Comparison of ENCODE assay signal across 24 cellular contexts in the genomic region with DNA sequence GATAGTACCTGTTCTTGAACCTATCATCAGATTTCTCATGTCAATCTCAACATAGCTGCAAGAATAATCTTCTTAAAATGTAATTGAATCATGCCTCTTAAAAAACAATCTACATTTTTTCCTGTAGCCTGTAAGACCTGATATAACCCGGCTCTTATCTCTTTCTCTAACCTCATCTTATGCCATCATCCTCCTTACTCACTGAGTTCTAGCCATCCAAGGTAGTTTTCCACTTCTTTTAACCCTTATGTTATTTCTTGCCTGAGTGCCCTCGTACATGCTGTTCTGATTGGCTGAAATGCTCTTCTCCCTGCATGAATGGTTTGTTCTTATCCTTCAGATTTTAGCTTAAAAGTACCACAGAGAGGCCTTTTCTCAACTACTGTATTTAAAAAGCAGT. TPM values are rescaled to one million over a fixed set of nuclear protein-coding genes. Genes with fewer than 3 reads are reported as not detected.
DNase-seq lines count a peak whose midpoint lies in the region; ATAC-seq and TF ChIP-seq lines count a peak whose summit lies in the region.
"Had no signal": no experiment of that assay in that cellular context is flagged by ENCODE, and none has a peak within 500 bp of the region (broad histone marks: within the 10 kb centered on the region; RNA-seq: fewer than 3 reads in every experiment).

No MANE protein-coding gene starts in this region.

- no peaks in the 10 kb centered on the region for H3K9me3 ChIP-seq in CD4-positive, alpha-beta memory T cell (ENCODE audit: control insufficient read depth in 1 of 2, low read length in 2 of 2)
- no peaks in the 10 kb centered on the region for H3K9me3 ChIP-seq in parathyroid adenoma (ENCODE audit: control insufficient read depth, low read length)
- H3K9me3 ChIP-seq: BLaER1 treated with 17β-estradiol and CSF1 and Interleukin-3, amounts not matched to agents 10 nM and 100 nM; SJSA1 had no signal

- no peaks in the 10 kb centered on the region for H3K27me3 Mint-ChIP-seq in CD4-positive, alpha-beta memory T cell
- H3K27me3 Mint-ChIP-seq in activated T-helper 17 cell treated with anti-CD3 and anti-CD28 coated beads, Interleukin-2, amount 50 U/mL, for 72 hours = no peaks in the 10 kb centered on the region
- no peaks in the 10 kb centered on the region for H3K27me3 Mint-ChIP-seq in MCF 10A (ENCODE audit: insufficient read depth, unreplicated experiment)
- H3K27me3 Mint-ChIP-seq: CD4-positive, alpha-beta T cell had no signal

- peaks cover 0 to 5% (median under 1%) of the 10 kb centered on the region in 4 donors for H3K4me1 Mint-ChIP-seq in CD4-positive, alpha-beta memory T cell
- H3K4me1 Mint-ChIP-seq in activated T-helper 17 cell treated with anti-CD3 and anti-CD28 coated beads, Interleukin-2, amount 50 U/mL, for 72 hours = peaks cover 6% of the 10 kb centered on the region
- H3K4me1 Mint-ChIP-seq in MCF 10A (ENCODE audit: insufficient read depth, unreplicated experiment) = peaks cover 9% of the 10 kb centered on the region

- H3K4me3 ChIP-seq in CD4-positive, alpha-beta memory T cell (ENCODE audit: low read length in 2 of 2) = no peak overlapping the region
- H3K4me3 ChIP-seq in parathyroid adenoma (ENCODE audit: low read depth, low read length) = peak overlapping the region; percentile 33
- H3K4me3 ChIP-seq: BLaER1 treated with 17β-estradiol and CSF1 and Interleukin-3, amounts not matched to agents 10 nM and 100 nM; PC-9; SJSA1 had no signal

- H3K4me2 ChIP-seq in parathyroid adenoma (ENCODE audit: low read length) = peak overlapping the region; percentile 55
- H3K4me2 ChIP-seq: BLaER1 treated with 17β-estradiol and CSF1 and Interleukin-3, amounts not matched to agents 10 nM and 100 nM had no signal

- ATAC-seq in activated T-helper 17 cell treated with anti-CD3 and anti-CD28 coated beads, Interleukin-2, amount 50 U/mL, for 72 hours (replicated peaks) = no peak

- no peak overlapping the region for H3K4me3 Mint-ChIP-seq in CD4-positive, alpha-beta memory T cell
- no peak overlapping the region for H3K4me3 Mint-ChIP-seq in activated T-helper 17 cell treated with anti-CD3 and anti-CD28 coated beads, Interleukin-2, amount 50 U/mL, for 72 hours
- no peak overlapping the region for H3K4me3 Mint-ChIP-seq in MCF 10A (ENCODE audit: unreplicated experiment)
- H3K4me3 Mint-ChIP-seq: CD4-positive, alpha-beta T cell had no signal

- no peaks in the 10 kb centered on the region for H3K4me1 ChIP-seq in CD4-positive, alpha-beta memory T cell (ENCODE audit: insufficient read depth, low read length)
- H3K4me1 ChIP-seq in parathyroid adenoma = peaks cover 28% of the 10 kb centered on the region
- H3K4me1 ChIP-seq: SJSA1 had no signal

- intact Hi-C loops in CD4-positive, alpha-beta memory T cell (cut with micrococcal nuclease) = no loop called here
- intact Hi-C loops in posterior vena cava (cut with DNase I) = no loop called here
- intact Hi-C loops in MCF 10A (cut with micrococcal nuclease) = no loop called here

- H3K36me3 ChIP-seq in CD4-positive, alpha-beta memory T cell (ENCODE audit: insufficient read depth, low read length) = peaks cover 11% of the 10 kb centered on the region
- no peaks in the 10 kb centered on the region for H3K36me3 ChIP-seq in parathyroid adenoma (ENCODE audit: control insufficient read depth, insufficient read depth, low read length)
- H3K36me3 ChIP-seq: SJSA1 had no signal

- no peak for DNase-seq in CD4-positive, alpha-beta memory T cell
- DNase-seq in NCI-H524 treated with DMSO at 0.1 percent for 48 hours (lab: John Stamatoyannopoulos, UW) (peak; percentile 71), AG20443 (ENCODE audit: low spot score) (no peak), posterior vena cava (ENCODE audit: low spot score) (no peak), MCF 10A (ENCODE audit: unreplicated experiment) (no peak)
- DNase-seq: AML-193; CD4-positive, alpha-beta T cell; COR-L47; HCEC 1CT; IMR-90; KG1; NCI-H1092; NCI-H1436 treated with DMSO at 0.1 percent for 48 hours; NCI-H187 treated with DMSO at 0.1 percent for 48 hours; NCI-H748 treated with DMSO at 0.1 percent for 48 hours; NK-92 treated with Interleukin-12 subunit alpha and Interleukin-12 subunit beta, amount 100 ng/mL, for 24 hours; PC-9; Right ventricle myocardium superior; RPMI8226; T-helper 1 cell had no signal

- peaks cover 39 to 65% of the 10 kb centered on the region in 2 donors for H3K36me3 Mint-ChIP-seq in CD4-positive, alpha-beta memory T cell
- peaks cover 73% of the 10 kb centered on the region for H3K36me3 Mint-ChIP-seq in activated T-helper 17 cell treated with anti-CD3 and anti-CD28 coated beads, Interleukin-2, amount 50 U/mL, for 72 hours (ENCODE audit: low read depth)
- H3K36me3 Mint-ChIP-seq in MCF 10A (ENCODE audit: insufficient read depth, unreplicated experiment) = peaks cover 17% of the 10 kb centered on the region

- TF ChIP-seq CTCF in parathyroid adenoma (IDR thresholded peaks at IDR 0.05) (no peak), MCF 10A (IDR thresholded peaks at IDR 0.05; ENCODE audit: unreplicated experiment) (no peak)

- BruUV-seq in MCF 10A (replicated peaks; lab: Mats Ljungman, UMichigan) = no TSS peak

- POLR2A ChIA-PET in CD4-positive, alpha-beta memory T cell (lab: Charles Lee; ENCODE audit: partially characterized antibody) = interaction anchor here (1.1 kb wide), 1 partner anchor 122 kb away, joined by 4 read pairs; no protein-coding TSS in a partner anchor
- POLR2A ChIA-PET in MCF 10A (lab: Yijun Ruan, JAX) = interaction anchor here (0.9 to 2.0 kb wide), 5 partner anchors 9 to 124 kb away, joined by 3 to 7 read pairs (median 4); partner anchors contain the start of gene EEF1A1

- H3K79me2 ChIP-seq in parathyroid adenoma = peaks cover 4% of the 10 kb centered on the region

- H2AFZ ChIP-seq in parathyroid adenoma = no peak overlapping the region
- H2AFZ ChIP-seq: PC-9 had no signal

- H3K27me3 ChIP-seq in CD4-positive, alpha-beta memory T cell (ENCODE audit: insufficient read depth, low read length) = no peaks in the 10 kb centered on the region
- H3K27me3 ChIP-seq in parathyroid adenoma (ENCODE audit: control insufficient read depth, insufficient read depth, low read length) = no peaks in the 10 kb centered on the region
- H3K27me3 ChIP-seq: BLaER1 treated with 17β-estradiol and CSF1 and Interleukin-3, amounts not matched to agents 10 nM and 100 nM; SJSA1 had no signal

- no peak overlapping the region for H3K27ac ChIP-seq in CD4-positive, alpha-beta memory T cell (ENCODE audit: low read depth, low read length)
- peak overlapping the region; percentile 70 for H3K27ac ChIP-seq in parathyroid adenoma
- H3K27ac ChIP-seq: BLaER1 treated with 17β-estradiol and CSF1 and Interleukin-3, amounts not matched to agents 10 nM and 100 nM; SJSA1 had no signal

- peak overlapping the region in 4 of 7 donors; percentile 3 to 49 (median 24) for H3K27ac Mint-ChIP-seq in CD4-positive, alpha-beta memory T cell
- peak overlapping the region; percentile 7 for H3K27ac Mint-ChIP-seq in activated T-helper 17 cell treated with anti-CD3 and anti-CD28 coated beads, Interleukin-2, amount 50 U/mL, for 72 hours
- no peak overlapping the region for H3K27ac Mint-ChIP-seq in MCF 10A (ENCODE audit: low read depth, unreplicated experiment)
- H3K27ac Mint-ChIP-seq: CD4-positive, alpha-beta T cell had no signal

- no peaks in the 10 kb centered on the region for H3K9me3 Mint-ChIP-seq in CD4-positive, alpha-beta memory T cell
- no peaks in the 10 kb centered on the region for H3K9me3 Mint-ChIP-seq in activated T-helper 17 cell treated with anti-CD3 and anti-CD28 coated beads, Interleukin-2, amount 50 U/mL, for 72 hours
- no peaks in the 10 kb centered on the region for H3K9me3 Mint-ChIP-seq in MCF 10A (ENCODE audit: unreplicated experiment)
- H3K9me3 Mint-ChIP-seq: CD4-positive, alpha-beta T cell had no signal

- no peak overlapping the region for H3K9ac ChIP-seq in parathyroid adenoma
- H3K9ac ChIP-seq: BLaER1 treated with 17β-estradiol and CSF1 and Interleukin-3, amounts not matched to agents 10 nM and 100 nM had no signal

- CTCF ChIA-PET in CD4-positive, alpha-beta memory T cell (lab: Charles Lee; ENCODE audit: partially characterized antibody) = interaction anchor here (2.3 kb wide), 1 partner anchor 15 kb away, joined by 10 read pairs; no protein-coding TSS in a partner anchor
- CTCF ChIA-PET in MCF 10A (lab: Yijun Ruan, JAX) = interaction anchor here (0.6 to 1.2 kb wide), 7 partner anchors 15 to 1573 kb away, joined by 3 to 4 read pairs (median 3); no protein-coding TSS in a partner anchor

RNA-seq across cellular contexts. Expression of gene SLC17A5, which starts 16.4 kb away (rescaled TPM):
- total RNA-seq in CD4-positive, alpha-beta memory T cell = 10 to 100 TPM; 16.1 to 16.2 TPM
- polyA plus RNA-seq in CD4-positive, alpha-beta memory T cell = 10 to 100 TPM; 11.8 to 12.1 TPM
- 1 to 10 TPM; 4.8 to 6.4 TPM for total RNA-seq in activated T-helper 17 cell treated with anti-CD3 and anti-CD28 coated beads, Interleukin-2, amount 50 U/mL, for 72 hours
- total RNA-seq in posterior vena cava = 10 to 100 TPM; 15.2 to 16.6 TPM
- 6.1 and 7.2 TPM in 2 replicates for total RNA-seq in MCF 10A (2022)

RNA-seq across cellular contexts. Expression of gene CD109, which starts 58.6 kb away (rescaled TPM):
- under 1 TPM; 0.89 to 0.96 TPM for total RNA-seq in CD4-positive, alpha-beta memory T cell
- polyA plus RNA-seq in CD4-positive, alpha-beta memory T cell = under 1 TPM; 0.10 to 0.17 TPM
- 10 to 100 TPM; 10.4 to 21.5 TPM for total RNA-seq in activated T-helper 17 cell treated with anti-CD3 and anti-CD28 coated beads, Interleukin-2, amount 50 U/mL, for 72 hours
- total RNA-seq in posterior vena cava (10 to 100 TPM; 20.4 to 35.9 TPM), MCF 10A (2022) (91.0 and 94.5 TPM in 2 replicates)

Comparison
In these comparisons a context has a peak if more than half of its experiments do, and no peak if none do; other contexts are left out.
1. RNA of gene CD109, which starts 58.6 kb away (total RNA-seq): 91.0 to 94.5 TPM in MCF 10A, 20.4 to 35.9 TPM in posterior vena cava and 10.4 to 21.5 TPM in activated T-helper 17 cell treated with anti-CD3 and anti-CD28 coated beads, Interleukin-2, amount 50 U/mL, for 72 hours; 0.89 to 0.96 TPM in CD4-positive, alpha-beta memory T cell; every median in the first group is over 4 times any median in the second.